In genomic region chr3:2635511-2635910, GRCh38 we compare ENCODE assay signal across 22 cellular contexts.
"Had no signal": no experiment of that assay in that cellular context is flagged by ENCODE, and none has a peak within 500 bp of the region (broad histone marks: within the 10 kb centered on the region; RNA-seq: fewer than 3 reads in every experiment).

No MANE protein-coding gene starts in this region.

- H3K4me3 ChIP-seq: esophagus squamous epithelium, hepatocyte, left ventricle myocardium inferior, lower lobe of right lung, neural progenitor cell, pancreas had no signal

- ATAC-seq: left cardiac atrium; lower lobe of right lung; natural killer cell treated with Interleukin-12 subunit alpha and Interleukin-12 subunit beta and Interleukin-15 and Interleukin-18, amount 100 ng/mL, for 72 hours; pancreas; right cardiac atrium had no signal

- H3K9me3 Mint-ChIP-seq: neural progenitor cell had no signal

- DNase-seq: dermis blood vessel endothelial cell; esophagus squamous epithelium; foreskin melanocyte; head of caudate nucleus; kidney; left cardiac atrium; left ventricle myocardium inferior; lower lobe of right lung; midbrain; nucleus accumbens; pancreas; right cardiac atrium; small intestine; stimulated activated CD4-positive, alpha-beta T cell treated with anti-CD3 and anti-CD28 coated beads, Interleukin-12 subunit alpha, Interleukin-12 subunit beta, amount 100 ng/mL, for 4 hours; stimulated activated CD4-positive, alpha-beta T cell treated with anti-CD3 and anti-CD28 coated beads, Interleukin-2, amount 100 ng/mL, for 48 hours; stimulated activated naive CD4-positive, alpha-beta T cell treated with Interleukin-2 at 50 U/mL for 16 hours; trophoblast cell had no signal

- H3K4me3 Mint-ChIP-seq: memory B cell; natural killer cell treated with Interleukin-12 subunit alpha and Interleukin-12 subunit beta and Interleukin-15 and Interleukin-18, amount 100 ng/mL, for 72 hours; neural progenitor cell had no signal

- H3K36me3 Mint-ChIP-seq: memory B cell; natural killer cell treated with Interleukin-12 subunit alpha and Interleukin-12 subunit beta and Interleukin-15 and Interleukin-18, amount 100 ng/mL, for 72 hours; neural progenitor cell had no signal

- H3K27ac Mint-ChIP-seq: memory B cell; natural killer cell treated with Interleukin-12 subunit alpha and Interleukin-12 subunit beta and Interleukin-15 and Interleukin-18, amount 100 ng/mL, for 72 hours; neural progenitor cell; progenitor cell of endocrine pancreas had no signal

- H3K27me3 Mint-ChIP-seq: memory B cell; natural killer cell treated with Interleukin-12 subunit alpha and Interleukin-12 subunit beta and Interleukin-15 and Interleukin-18, amount 100 ng/mL, for 72 hours; progenitor cell of endocrine pancreas had no signal

- H3K4me1 Mint-ChIP-seq: memory B cell had no signal
